Comparison of ENCODE assay signal across 18 cellular contexts in the genomic region with DNA sequence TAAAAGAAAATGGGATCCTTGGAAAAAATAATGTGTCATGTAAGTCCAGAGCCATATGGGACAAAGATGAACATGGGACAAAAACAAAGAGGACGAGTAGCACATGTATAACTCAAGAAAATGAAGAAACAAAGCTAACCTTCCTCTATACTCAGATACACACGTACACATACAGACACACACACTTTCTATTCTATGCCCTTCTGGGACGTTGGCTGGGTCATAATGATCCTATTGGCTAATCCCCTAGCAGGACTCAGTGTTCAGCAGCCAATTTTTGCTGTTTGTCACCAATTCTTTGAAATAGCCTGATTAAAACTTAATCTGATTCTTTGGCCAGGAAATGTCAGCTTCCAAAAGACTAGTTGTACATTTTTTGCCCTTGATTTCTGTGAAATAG.
"Had no signal": no experiment of that assay in that cellular context is flagged by ENCODE, and none has a peak within 500 bp of the region (broad histone marks: within the 10 kb centered on the region; RNA-seq: fewer than 3 reads in every experiment).

No MANE protein-coding gene starts in this region.

- H3K4me3 Mint-ChIP-seq: activated CD4-positive, alpha-beta T cell treated with anti-CD3 and anti-CD28 coated beads, Interleukin-2, amount 10 ng/mL, durations not matched to agents 7 days and 5 days; activated naive CD4-positive, alpha-beta T cell treated with anti-CD3 and anti-CD28 coated beads, Interleukin-2, amount 10 ng/mL, durations not matched to agents 7 days and 5 days; activated T-helper 17 cell treated with anti-CD3 and anti-CD28 coated beads, Interleukin-2, amount 50 U/mL, for 72 hours; naive B cell; stimulated activated memory B cell treated with anti-CD40 and anti-IgM and Interleukin-4, amounts not matched to agents 10 μg/mL and 1 μg/mL and 100 μg/mL, for 72 hours; T-helper 17 cell had no signal

- H3K4me3 ChIP-seq: adrenal gland, body of pancreas, dorsolateral prefrontal cortex, esophagus squamous epithelium, gastrocnemius medialis, right atrium auricular region, upper lobe of left lung had no signal

- H3K36me3 ChIP-seq: adrenal gland, esophagus squamous epithelium, gastrocnemius medialis, right atrium auricular region, upper lobe of left lung had no signal

- H3K27me3 ChIP-seq: adrenal gland, body of pancreas, dorsolateral prefrontal cortex, esophagus squamous epithelium, gastrocnemius medialis, right atrium auricular region, upper lobe of left lung had no signal

- DNase-seq: activated CD4-positive, alpha-beta T cell treated with anti-CD3 and anti-CD28 coated beads, Interleukin-2, amount 10 ng/mL, durations not matched to agents 7 days and 5 days; activated CD4-positive, CD25-positive, alpha-beta regulatory T cell; activated CD8-positive, alpha-beta memory T cell treated with anti-CD3 and anti-CD28 coated beads for 24 hours; activated naive CD4-positive, alpha-beta T cell treated with anti-CD3 and anti-CD28 coated beads, Interleukin-2, amount 10 ng/mL, durations not matched to agents 7 days and 5 days; adrenal gland; body of pancreas; cerebellar nuclear complex; dorsolateral prefrontal cortex; esophagus squamous epithelium; gastrocnemius medialis; midbrain; naive B cell; T-helper 17 cell; upper lobe of left lung had no signal

- H3K27me3 Mint-ChIP-seq: activated CD4-positive, alpha-beta T cell treated with anti-CD3 and anti-CD28 coated beads, Interleukin-2, amount 10 ng/mL, durations not matched to agents 7 days and 5 days; activated naive CD4-positive, alpha-beta T cell treated with anti-CD3 and anti-CD28 coated beads, Interleukin-2, amount 10 ng/mL, durations not matched to agents 7 days and 5 days; activated T-helper 17 cell treated with anti-CD3 and anti-CD28 coated beads, Interleukin-2, amount 50 U/mL, for 72 hours; naive B cell; stimulated activated memory B cell treated with anti-CD40 and anti-IgM and Interleukin-4, amounts not matched to agents 10 μg/mL and 1 μg/mL and 100 μg/mL, for 72 hours; T-helper 17 cell had no signal

- H3K4me1 ChIP-seq: adrenal gland, body of pancreas, esophagus squamous epithelium, gastrocnemius medialis, right atrium auricular region, upper lobe of left lung had no signal

- H3K9me3 ChIP-seq: adrenal gland, body of pancreas, gastrocnemius medialis had no signal

- ATAC-seq: activated T-helper 17 cell treated with anti-CD3 and anti-CD28 coated beads, Interleukin-2, amount 50 U/mL, for 72 hours; body of pancreas; gastrocnemius medialis; stimulated activated memory B cell treated with anti-CD40 and anti-IgM and Interleukin-4, amounts not matched to agents 10 μg/mL and 1 μg/mL and 100 μg/mL, for 72 hours; T-helper 17 cell had no signal

- H3K4me1 Mint-ChIP-seq: activated CD4-positive, alpha-beta T cell treated with anti-CD3 and anti-CD28 coated beads, Interleukin-2, amount 10 ng/mL, durations not matched to agents 7 days and 5 days; activated naive CD4-positive, alpha-beta T cell treated with anti-CD3 and anti-CD28 coated beads, Interleukin-2, amount 10 ng/mL, durations not matched to agents 7 days and 5 days; activated T-helper 17 cell treated with anti-CD3 and anti-CD28 coated beads, Interleukin-2, amount 50 U/mL, for 72 hours; naive B cell; stimulated activated memory B cell treated with anti-CD40 and anti-IgM and Interleukin-4, amounts not matched to agents 10 μg/mL and 1 μg/mL and 100 μg/mL, for 72 hours; T-helper 17 cell had no signal

- H3K36me3 Mint-ChIP-seq: activated naive CD4-positive, alpha-beta T cell treated with anti-CD3 and anti-CD28 coated beads, Interleukin-2, amount 10 ng/mL, durations not matched to agents 7 days and 5 days; stimulated activated memory B cell treated with anti-CD40 and anti-IgM and Interleukin-4, amounts not matched to agents 10 μg/mL and 1 μg/mL and 100 μg/mL, for 72 hours had no signal

- H3K27ac Mint-ChIP-seq: activated CD4-positive, alpha-beta T cell treated with anti-CD3 and anti-CD28 coated beads, Interleukin-2, amount 10 ng/mL, durations not matched to agents 7 days and 5 days; activated naive CD4-positive, alpha-beta T cell treated with anti-CD3 and anti-CD28 coated beads, Interleukin-2, amount 10 ng/mL, durations not matched to agents 7 days and 5 days; activated T-helper 17 cell treated with anti-CD3 and anti-CD28 coated beads, Interleukin-2, amount 50 U/mL, for 72 hours; naive B cell; stimulated activated memory B cell treated with anti-CD40 and anti-IgM and Interleukin-4, amounts not matched to agents 10 μg/mL and 1 μg/mL and 100 μg/mL, for 72 hours; T-helper 17 cell had no signal

- H3K27ac ChIP-seq: adrenal gland, body of pancreas, dorsolateral prefrontal cortex, esophagus squamous epithelium, gastrocnemius medialis, right atrium auricular region, upper lobe of left lung had no signal

- FAIRE-seq: TTC549 had no signal
